ENCODE assay signal across 9 cellular contexts in the genomic region with DNA sequence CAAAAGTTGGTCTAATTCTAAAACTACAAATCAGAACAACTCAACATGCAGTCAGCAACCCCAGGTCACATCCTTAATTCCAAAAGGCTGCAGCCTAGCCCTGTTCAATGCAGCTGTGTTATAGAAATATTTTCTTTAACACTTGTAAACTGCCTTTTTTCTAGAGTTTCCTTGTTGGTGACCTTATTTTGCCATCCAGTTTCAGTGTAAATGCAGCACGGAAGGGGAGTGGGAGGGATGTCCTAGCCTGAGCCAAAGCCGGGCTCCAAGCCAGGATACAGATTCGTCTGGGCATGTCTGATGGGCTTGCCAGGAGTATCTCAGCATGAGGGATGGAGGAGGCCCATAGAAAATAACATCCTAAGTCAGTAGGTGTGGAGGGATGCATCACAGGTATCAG. TPM values are rescaled to one million over a fixed set of nuclear protein-coding genes. Genes with fewer than 3 reads are reported as not detected.
DNase-seq lines count a peak whose midpoint lies in the region; TF ChIP-seq lines count a peak whose summit lies in the region.
"Had no signal": no experiment of that assay in that cellular context is flagged by ENCODE, and none has a peak within 500 bp of the region (broad histone marks: within the 10 kb centered on the region; RNA-seq: fewer than 3 reads in every experiment).

No MANE protein-coding gene starts in this region.

- H3K9me3 ChIP-seq in WERI-Rb-1 (ENCODE audit: severe bottlenecking), result no peaks in the 10 kb centered on the region
- H3K9me3 ChIP-seq in smooth muscle cell (replicated peaks; ENCODE audit: low read depth), result no peaks in the 10 kb centered on the region

- TF ChIP-seq CTCF in WERI-Rb-1 (IDR thresholded peaks at IDR 0.05; ENCODE audit: low read depth, low read length) (no peak), foreskin fibroblast (IDR thresholded peaks at IDR 0.05; ENCODE audit: low read depth, low read length) (no peak), smooth muscle cell (IDR thresholded peaks at IDR 0.05; ENCODE audit: borderline replicate concordance, insufficient read depth, poor library complexity, severe bottlenecking) (no peak)

- DNase-seq in HT1080 (ENCODE audit: low read depth), result peak; percentile 26
- peak; percentile 32 for DNase-seq in WERI-Rb-1
- DNase-seq in foreskin fibroblast, result peak; percentile 75 to 85
- no peak for DNase-seq in smooth muscle cell (lab: John Stamatoyannopoulos, UW; ENCODE audit: unreplicated experiment)
- no peak for DNase-seq in activated naive CD4-positive, alpha-beta T cell (lab: John Stamatoyannopoulos, UW)
- DNase-seq in activated CD4-positive, alpha-beta memory T cell treated with anti-CD3 and anti-CD28 coated beads, Interleukin-2, amount 10 ng/mL, durations not matched to agents 7 days and 5 days, result no peak
- DNase-seq in HuH-7.5 (ENCODE audit: low spot score), result no peak
- DNase-seq in AG08396 (ENCODE audit: low spot score), result no peak
- DNase-seq: KBM-7 had no signal

- no peaks in the 10 kb centered on the region for H3K79me2 ChIP-seq in smooth muscle cell (ENCODE audit: low read depth)

- no peaks in the 10 kb centered on the region for H4K20me1 ChIP-seq in smooth muscle cell (ENCODE audit: low read depth)

- POLR2A ChIA-PET in activated CD4-positive, alpha-beta memory T cell treated with anti-CD3 and anti-CD28 coated beads, Interleukin-2, amount 10 ng/mL, durations not matched to agents 7 days and 5 days (lab: Charles Lee), result no interaction called here

- H3K4me3 ChIP-seq in WERI-Rb-1 (ENCODE audit: low read depth, low read length) (no peak overlapping the region), foreskin fibroblast (ENCODE audit: low read depth in 1 of 2, low read length in 2 of 2) (no peak overlapping the region), smooth muscle cell (no peak overlapping the region)

- H3K4me1 ChIP-seq in smooth muscle cell (ENCODE audit: low read depth), result peaks cover 4% of the 10 kb centered on the region

- no peaks in the 10 kb centered on the region for H3K36me3 Mint-ChIP-seq in activated CD4-positive, alpha-beta memory T cell treated with anti-CD3 and anti-CD28 coated beads, Interleukin-2, amount 10 ng/mL, durations not matched to agents 7 days and 5 days (ENCODE audit: low read depth)

- H3K36me3 ChIP-seq in WERI-Rb-1, result no peaks in the 10 kb centered on the region
- no peaks in the 10 kb centered on the region for H3K36me3 ChIP-seq in smooth muscle cell (ENCODE audit: low read depth)

- no peak overlapping the region for H3K4me3 Mint-ChIP-seq in activated CD4-positive, alpha-beta memory T cell treated with anti-CD3 and anti-CD28 coated beads, Interleukin-2, amount 10 ng/mL, durations not matched to agents 7 days and 5 days

- no peak overlapping the region for H3K9ac ChIP-seq in smooth muscle cell (ENCODE audit: low read depth)

- H3F3A ChIP-seq in smooth muscle cell (ENCODE audit: low read depth), result peaks cover 4% of the 10 kb centered on the region

- H3K27me3 ChIP-seq in WERI-Rb-1 (ENCODE audit: insufficient read depth, low read depth, severe bottlenecking) (no peaks in the 10 kb centered on the region), smooth muscle cell (ENCODE audit: low read depth) (no peaks in the 10 kb centered on the region)

- H3K4me1 Mint-ChIP-seq in activated CD4-positive, alpha-beta memory T cell treated with anti-CD3 and anti-CD28 coated beads, Interleukin-2, amount 10 ng/mL, durations not matched to agents 7 days and 5 days, result no peaks in the 10 kb centered on the region

- no peak overlapping the region for H3K27ac Mint-ChIP-seq in activated CD4-positive, alpha-beta memory T cell treated with anti-CD3 and anti-CD28 coated beads, Interleukin-2, amount 10 ng/mL, durations not matched to agents 7 days and 5 days

- H3K4me2 ChIP-seq in smooth muscle cell, result no peak overlapping the region

- H2AFZ ChIP-seq in smooth muscle cell (ENCODE audit: low read depth), result peak overlapping the region; percentile 36

- CTCF ChIA-PET in activated CD4-positive, alpha-beta memory T cell treated with anti-CD3 and anti-CD28 coated beads, Interleukin-2, amount 10 ng/mL, durations not matched to agents 7 days and 5 days (lab: Charles Lee), result no interaction called here

- H3K27me3 Mint-ChIP-seq in activated CD4-positive, alpha-beta memory T cell treated with anti-CD3 and anti-CD28 coated beads, Interleukin-2, amount 10 ng/mL, durations not matched to agents 7 days and 5 days, result no peaks in the 10 kb centered on the region

- WGBS in smooth muscle cell (ENCODE audit: low lambda C conversion rate), result 54% methylated on average over 3 of the region's 3 CpGs

- no peaks in the 10 kb centered on the region for H3K9me3 Mint-ChIP-seq in activated CD4-positive, alpha-beta memory T cell treated with anti-CD3 and anti-CD28 coated beads, Interleukin-2, amount 10 ng/mL, durations not matched to agents 7 days and 5 days

- H3K27ac ChIP-seq in WERI-Rb-1 (peak overlapping the region; percentile 39; the same call in 1 of the 2 replicates), smooth muscle cell (ENCODE audit: low read depth) (no peak overlapping the region)

RNA-seq across cellular contexts. Expression of gene SP3, which starts 17.7 kb away (rescaled TPM):
- 107 and 117 TPM in 2 replicates for total RNA-seq in HT1080 (2014; rRNA removed; shearing (Covaris generic))
- polyA plus RNA-seq in HT1080 (2015; cell fraction: cytosol; rRNA removed), result 38.3 and 49.7 TPM in 2 replicates
- 52.2 and 60.7 TPM in 2 replicates for polyA plus RNA-seq in HT1080 (2015; cell fraction: nucleus; rRNA removed)
- 84.5 and 109 TPM in 2 replicates for total RNA-seq in smooth muscle cell
- polyA plus RNA-seq in smooth muscle cell, result 24.5 and 31.4 TPM in 2 replicates
- 10 to 100 TPM; 94.9 to 96.9 TPM for total RNA-seq in activated CD4-positive, alpha-beta memory T cell treated with anti-CD3 and anti-CD28 coated beads, Interleukin-2, amount 10 ng/mL, durations not matched to agents 7 days and 5 days

Comparison
In these comparisons a context has a peak if more than half of its experiments do, and no peak if none do; other contexts are left out.
1. DNase-seq: peak in HT1080 (single experiment), WERI-Rb-1 (single experiment) and foreskin fibroblast (2 of 2); none in smooth muscle cell (single experiment), activated naive CD4-positive, alpha-beta T cell (0 of 4), activated CD4-positive, alpha-beta memory T cell treated with anti-CD3 and anti-CD28 coated beads, Interleukin-2, amount 10 ng/mL, durations not matched to agents 7 days and 5 days (single experiment), HuH-7.5 (single experiment) and AG08396 (single experiment).